ENCODE assay signal across 4 cellular contexts in genomic region chr4:119143341-119143740, GRCh38. TPM values are rescaled to one million over a fixed set of nuclear protein-coding genes. Genes with fewer than 3 reads are reported as not detected.
"Had no signal": no experiment of that assay in that cellular context is flagged by ENCODE, and none has a peak within 500 bp of the region (broad histone marks: within the 10 kb centered on the region; RNA-seq: fewer than 3 reads in every experiment).

No MANE protein-coding gene starts in this region.

RNA-seq across cellular contexts. Expression of gene MYOZ2, which starts 7.7 kb away (rescaled TPM):
- total RNA-seq: K562, M059J, PC-3, Peyer's patch had no signal
- polyA plus RNA-seq: K562 had no signal
